18 cellular contexts compared by ENCODE assay signal in the genomic region with DNA sequence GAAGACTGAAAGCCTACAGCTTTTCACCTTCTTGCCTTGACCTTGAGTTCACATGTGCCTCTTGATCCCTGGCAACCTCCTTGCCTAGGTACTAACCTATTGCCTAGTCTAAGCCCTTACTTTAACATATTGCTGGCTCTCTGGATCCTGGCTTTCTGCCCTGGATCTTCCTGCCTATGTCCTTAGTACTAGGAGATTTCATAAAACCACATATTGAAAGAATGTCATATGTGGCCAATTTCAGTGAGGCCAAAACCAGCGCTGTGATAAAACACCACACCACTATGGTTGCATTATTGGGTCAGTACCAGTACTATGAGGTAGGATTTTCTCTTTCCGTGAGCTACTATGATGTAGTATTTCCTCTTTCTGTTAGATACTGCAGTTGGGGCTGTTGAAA.
"Had no signal": no experiment of that assay in that cellular context is flagged by ENCODE, and none has a peak within 500 bp of the region (broad histone marks: within the 10 kb centered on the region; RNA-seq: fewer than 3 reads in every experiment).

No MANE protein-coding gene starts in this region.

- H3K9me3 Mint-ChIP-seq: activated CD4-positive, alpha-beta memory T cell treated with anti-CD3 and anti-CD28 coated beads, Interleukin-2, amount 10 ng/mL, durations not matched to agents 7 days and 5 days; activated naive CD4-positive, alpha-beta T cell treated with anti-CD3 and anti-CD28 coated beads, Interleukin-2, amount 50 U/mL, for 72 hours; activated T-cell treated with anti-CD3 and anti-CD28 coated beads, Interleukin-2, amount 50 U/mL, for 72 hours; naive thymus-derived CD4-positive, alpha-beta T cell; stimulated activated memory B cell treated with anti-CD40 and anti-IgM and Interleukin-4, amounts not matched to agents 10 μg/mL and 1 μg/mL and 100 μg/mL, for 72 hours had no signal

- H3K4me3 Mint-ChIP-seq: activated CD4-positive, alpha-beta memory T cell treated with anti-CD3 and anti-CD28 coated beads, Interleukin-2, amount 10 ng/mL, durations not matched to agents 7 days and 5 days; activated T-cell treated with anti-CD3 and anti-CD28 coated beads, Interleukin-2, amount 50 U/mL, for 72 hours; stimulated activated memory B cell treated with anti-CD40 and anti-IgM and Interleukin-4, amounts not matched to agents 10 μg/mL and 1 μg/mL and 100 μg/mL, for 72 hours had no signal

- H3K36me3 Mint-ChIP-seq: activated naive CD4-positive, alpha-beta T cell treated with anti-CD3 and anti-CD28 coated beads, Interleukin-2, amount 50 U/mL, for 72 hours; naive thymus-derived CD4-positive, alpha-beta T cell; stimulated activated memory B cell treated with anti-CD40 and anti-IgM and Interleukin-4, amounts not matched to agents 10 μg/mL and 1 μg/mL and 100 μg/mL, for 72 hours had no signal

- H3K27me3 ChIP-seq: cardiac muscle cell, esophagus muscularis mucosa, gastroesophageal sphincter, ovary, sigmoid colon, tibial nerve had no signal

- H3K4me3 ChIP-seq: cardiac muscle cell, esophagus muscularis mucosa, gastroesophageal sphincter, mucosa of descending colon, ovary, sigmoid colon, tibial nerve had no signal

- H3K27me3 Mint-ChIP-seq: activated CD4-positive, alpha-beta memory T cell treated with anti-CD3 and anti-CD28 coated beads, Interleukin-2, amount 10 ng/mL, durations not matched to agents 7 days and 5 days; naive thymus-derived CD4-positive, alpha-beta T cell; stimulated activated memory B cell treated with anti-CD40 and anti-IgM and Interleukin-4, amounts not matched to agents 10 μg/mL and 1 μg/mL and 100 μg/mL, for 72 hours had no signal

- H3K27ac ChIP-seq: cardiac muscle cell, gastroesophageal sphincter, ovary, tibial nerve had no signal

- H3K27ac Mint-ChIP-seq: activated CD4-positive, alpha-beta memory T cell treated with anti-CD3 and anti-CD28 coated beads, Interleukin-2, amount 10 ng/mL, durations not matched to agents 7 days and 5 days; stimulated activated memory B cell treated with anti-CD40 and anti-IgM and Interleukin-4, amounts not matched to agents 10 μg/mL and 1 μg/mL and 100 μg/mL, for 72 hours had no signal

- H3K36me3 ChIP-seq: cardiac muscle cell, esophagus muscularis mucosa, gastroesophageal sphincter, ovary, sigmoid colon, tibial nerve had no signal

- DNase-seq: activated CD4-positive, alpha-beta memory T cell treated with anti-CD3 and anti-CD28 coated beads, Interleukin-2, amount 10 ng/mL, durations not matched to agents 7 days and 5 days; activated CD4-positive, alpha-beta T cell treated with anti-CD3 and anti-CD28 coated beads for 4 hours; activated gamma-delta T cell; activated T-cell treated with anti-CD3 and anti-CD28 coated beads, Interleukin-2, amount 50 U/mL, for 72 hours; amygdala; islet precursor cell; mucosa of descending colon; naive thymus-derived CD4-positive, alpha-beta T cell; ovary; sigmoid colon; stimulated activated CD4-positive, alpha-beta T cell treated with anti-CD3 and anti-CD28 coated beads, Interleukin-2, amount 100 ng/mL, for 24 hours; T-helper 2 cell had no signal
